1 cellular context compared by ENCODE assay signal in genomic region chr11:119117004-119117706, GRCh38.
TF ChIP-seq lines count a peak whose summit lies in the region.

No MANE protein-coding gene starts in this region.

TF ChIP-seq in HepG2, 621 proteins besides CTCF, POLR2A, EP300 and RAD21:
- TF ChIP-seq ZNF629 (CRISPR knock-in tag; conservative IDR thresholded peaks at IDR 0.05) (peak; percentile 88), DMTF1 (CRISPR knock-in tag; IDR thresholded peaks at IDR 0.05) (no peak), RORA (CRISPR knock-in tag; IDR thresholded peaks at IDR 0.05) (no peak), CHD4 (IDR thresholded peaks at IDR 0.05; ENCODE audit: borderline replicate concordance, low read length) (peak; percentile 56; the same call in 1 of the 2 replicates), ZNF329 (CRISPR knock-in tag; IDR thresholded peaks at IDR 0.05; ENCODE audit: low read depth) (no peak), BATF2 (CRISPR knock-in tag; IDR thresholded peaks at IDR 0.05) (no peak), KLF13 (CRISPR knock-in tag; IDR thresholded peaks at IDR 0.05) (no peak)
TF ChIP-seq in HepG2: peak in this region for 2.
